In genomic region chr6:26094036-26094435, GRCh38 we compare ENCODE assay signal across 26 cellular contexts.
"Had no signal": no experiment of that assay in that cellular context is flagged by ENCODE, and none has a peak within 500 bp of the region (broad histone marks: within the 10 kb centered on the region; RNA-seq: fewer than 3 reads in every experiment).

No MANE protein-coding gene starts in this region.

- DNase-seq: effector memory CD4-positive, alpha-beta T cell; foreskin keratinocyte; heart left ventricle; kidney; mesenchymal stem cell; mucosa of descending colon; naive B cell; right lobe of liver; small intestine; stimulated activated CD4-positive, alpha-beta T cell treated with anti-CD3 and anti-CD28 coated beads, Interleukin-15, amount 100 ng/mL, for 24 hours; stimulated activated CD4-positive, alpha-beta T cell treated with anti-CD3 and anti-CD28 coated beads, Interleukin-2, amount 100 ng/mL, for 48 hours; stimulated activated naive CD4-positive, alpha-beta T cell; stimulated activated naive CD8-positive, alpha-beta T cell treated with anti-CD3 and anti-CD28 coated beads, Interleukin-15, amount 100 ng/mL, for 72 hours; transverse colon had no signal

- H3K4me1 ChIP-seq: foreskin keratinocyte, neural progenitor cell, parathyroid adenoma, right lobe of liver had no signal

- H3K9ac ChIP-seq: neural progenitor cell, parathyroid adenoma had no signal

- H3K27ac ChIP-seq: esophagus muscularis mucosa, foreskin keratinocyte, gastroesophageal sphincter, heart left ventricle, hepatocyte, neural progenitor cell, parathyroid adenoma, right lobe of liver, suprapubic skin, transverse colon, vagina had no signal

- ATAC-seq: foreskin keratinocyte; gastroesophageal sphincter; heart left ventricle; left lobe of liver; mucosa of descending colon; right lobe of liver; stimulated activated naive CD8-positive, alpha-beta T cell treated with anti-CD3 and anti-CD28 coated beads, Interleukin-15, amount 100 ng/mL, for 72 hours had no signal

- H3K79me2 ChIP-seq: parathyroid adenoma had no signal

- H3K4me2 ChIP-seq: hepatocyte, neural progenitor cell had no signal

- H2AFZ ChIP-seq: hepatocyte, neural progenitor cell, parathyroid adenoma had no signal

- H3K27ac Mint-ChIP-seq: mesothelial cell of epicardium; nephron; neural progenitor cell; progenitor cell of endocrine pancreas; stimulated activated naive CD8-positive, alpha-beta T cell treated with anti-CD3 and anti-CD28 coated beads, Interleukin-15, amount 100 ng/mL, for 72 hours had no signal

- H3K4me3 ChIP-seq: esophagus muscularis mucosa, gastroesophageal sphincter, heart left ventricle, hepatocyte, lung, mucosa of descending colon, neural progenitor cell, right lobe of liver, suprapubic skin, transverse colon, vagina had no signal

- H3K4me1 Mint-ChIP-seq: neural progenitor cell had no signal

- H3K27me3 Mint-ChIP-seq: naive B cell had no signal

- H3K4me3 Mint-ChIP-seq: mesothelial cell of epicardium; naive B cell; nephron; neural progenitor cell; stimulated activated naive CD8-positive, alpha-beta T cell treated with anti-CD3 and anti-CD28 coated beads, Interleukin-15, amount 100 ng/mL, for 72 hours had no signal

- H3K27me3 ChIP-seq: esophagus muscularis mucosa, foreskin keratinocyte, gastroesophageal sphincter, heart left ventricle, hepatocyte, neural progenitor cell, right lobe of liver, suprapubic skin, transverse colon, vagina had no signal

- H3K36me3 Mint-ChIP-seq: neural progenitor cell had no signal

- H3K9me3 Mint-ChIP-seq: mesothelial cell of epicardium; nephron; neural progenitor cell; stimulated activated naive CD8-positive, alpha-beta T cell treated with anti-CD3 and anti-CD28 coated beads, Interleukin-15, amount 100 ng/mL, for 72 hours had no signal
